ENCODE assay signal across 31 cellular contexts in genomic region chr2:406231-406630, GRCh38.
"Had no signal": no experiment of that assay in that cellular context is flagged by ENCODE, and none has a peak within 500 bp of the region (broad histone marks: within the 10 kb centered on the region; RNA-seq: fewer than 3 reads in every experiment).

No MANE protein-coding gene starts in this region.

- ATAC-seq: activated CD8-positive, alpha-beta T cell treated with anti-CD3 and anti-CD28 coated beads for 36 hours; activated naive CD8-positive, alpha-beta T cell treated with anti-CD3 and anti-CD28 coated beads, Interleukin-2, amount 50 U/mL, for 24 hours; activated T-cell treated with anti-CD3 and anti-CD28 coated beads, Interleukin-2, amount 50 U/mL, for 4 hours; PC-3 had no signal

- H3K4me3 Mint-ChIP-seq: activated B cell treated with CpG ODN at 0.5 μM for 24 hours; activated CD8-positive, alpha-beta T cell treated with anti-CD3 and anti-CD28 coated beads for 36 hours; activated naive CD4-positive, alpha-beta T cell treated with anti-CD3 and anti-CD28 coated beads, Interleukin-2, amount 10 ng/mL, durations not matched to agents 7 days and 5 days; activated naive CD8-positive, alpha-beta T cell; activated naive CD8-positive, alpha-beta T cell treated with anti-CD3 and anti-CD28 coated beads, Interleukin-2, amount 50 U/mL, for 24 hours; activated T-cell treated with anti-CD3 and anti-CD28 coated beads, Interleukin-2, amount 50 U/mL, for 4 hours; activated T-helper 1 cell treated with anti-CD3 and anti-CD28 coated beads, Interleukin-12 subunit alpha, Interleukin-12 subunit beta, Interleukin-2, Interleukin-4 antibody, amounts not matched to agents 30 ng/mL and 10 ng/mL and 1 ng/mL, durations not matched to agents 14 hours and 24 hours and 36 hours; brain; central memory CD8-positive, alpha-beta T cell had no signal

- H3K27ac Mint-ChIP-seq: activated B cell treated with CpG ODN at 0.5 μM for 24 hours; activated CD8-positive, alpha-beta T cell treated with anti-CD3 and anti-CD28 coated beads for 36 hours; activated naive CD4-positive, alpha-beta T cell treated with anti-CD3 and anti-CD28 coated beads, Interleukin-2, amount 10 ng/mL, durations not matched to agents 7 days and 5 days; activated naive CD8-positive, alpha-beta T cell; activated naive CD8-positive, alpha-beta T cell treated with anti-CD3 and anti-CD28 coated beads, Interleukin-2, amount 50 U/mL, for 24 hours; activated T-helper 1 cell treated with anti-CD3 and anti-CD28 coated beads, Interleukin-12 subunit alpha, Interleukin-12 subunit beta, Interleukin-2, Interleukin-4 antibody, amounts not matched to agents 30 ng/mL and 10 ng/mL and 1 ng/mL, durations not matched to agents 14 hours and 24 hours and 36 hours; brain had no signal

- H3K36me3 ChIP-seq: Peyer's patch, SJSA1 had no signal

- H3K27me3 Mint-ChIP-seq: activated B cell treated with CpG ODN at 0.5 μM for 24 hours; activated CD8-positive, alpha-beta T cell treated with anti-CD3 and anti-CD28 coated beads for 36 hours; activated naive CD8-positive, alpha-beta T cell; activated naive CD8-positive, alpha-beta T cell treated with anti-CD3 and anti-CD28 coated beads, Interleukin-2, amount 50 U/mL, for 24 hours; central memory CD8-positive, alpha-beta T cell had no signal

- H3K27me3 ChIP-seq: Peyer's patch, SJSA1 had no signal

- DNase-seq: activated B cell treated with CpG ODN at 0.5 μM for 24 hours; activated CD4-positive, alpha-beta T cell treated with anti-CD3 and anti-CD28 coated beads for 4 hours; activated CD4-positive, CD25-positive, alpha-beta regulatory T cell treated with anti-CD3 and anti-CD28 coated beads, Interleukin-2, amount 50 U/mL, for 72 hours; activated CD8-positive, alpha-beta T cell treated with anti-CD3 and anti-CD28 coated beads for 36 hours; activated effector memory CD4-positive, alpha-beta T cell treated with Interleukin-2 at 50 U/mL for 16 hours; activated naive CD4-positive, alpha-beta T cell treated with anti-CD3 and anti-CD28 coated beads, Interleukin-2, amount 10 ng/mL, durations not matched to agents 7 days and 5 days; activated naive CD8-positive, alpha-beta T cell treated with anti-CD3 and anti-CD28 coated beads, Interleukin-2, amount 50 U/mL, for 24 hours; activated T-cell treated with anti-CD3 and anti-CD28 coated beads for 4 hours; activated T-cell treated with anti-CD3 and anti-CD28 coated beads, Interleukin-2, amount 50 U/mL, for 4 hours; anterior cingulate cortex; Karpas-422; KBM-7; NCI-H1105; NCI-H1417 treated with DMSO at 0.1 percent for 48 hours; NCI-H187 treated with DMSO at 0.1 percent for 48 hours; NCI-H226; NCI-H446 treated with DMSO at 0.1 percent for 48 hours; NCI-H524; NK-92 treated with Interleukin-12 subunit alpha and Interleukin-12 subunit beta, amount 100 ng/mL, for 24 hours; PC-3; Peyer's patch; SHP77 treated with DMSO at 0.1 percent for 48 hours; SW 1271; T-helper 1 cell; T-helper 2 cell; T-helper 9 cell had no signal

- H3K4me3 ChIP-seq: Peyer's patch, SJSA1 had no signal

- H3K4me1 Mint-ChIP-seq: activated B cell treated with CpG ODN at 0.5 μM for 24 hours; activated naive CD4-positive, alpha-beta T cell treated with anti-CD3 and anti-CD28 coated beads, Interleukin-2, amount 10 ng/mL, durations not matched to agents 7 days and 5 days; activated naive CD8-positive, alpha-beta T cell treated with anti-CD3 and anti-CD28 coated beads, Interleukin-2, amount 50 U/mL, for 24 hours had no signal

- H3K36me3 Mint-ChIP-seq: activated naive CD4-positive, alpha-beta T cell treated with anti-CD3 and anti-CD28 coated beads, Interleukin-2, amount 10 ng/mL, durations not matched to agents 7 days and 5 days; brain had no signal
